2 cellular contexts compared by ENCODE assay signal in genomic region chr4:36439556-36439955, GRCh38.
TF ChIP-seq lines count a peak whose summit lies in the region.

No MANE protein-coding gene starts in this region.

TF ChIP-seq in GM23338, 12 proteins besides CTCF, POLR2A, EP300 and RAD21:
- TF ChIP-seq EZH2 (IDR thresholded peaks at IDR 0.05; ENCODE audit: low read depth, unreplicated experiment), result no peak
- TF ChIP-seq ZNF331 (CRISPR knock-in tag; IDR thresholded peaks at IDR 0.05; ENCODE audit: low read depth), result no peak
- TF ChIP-seq JUNB (IDR thresholded peaks at IDR 0.05; ENCODE audit: unreplicated experiment), result no peak
- no peak for TF ChIP-seq STAT1 (IDR thresholded peaks at IDR 0.05; ENCODE audit: unreplicated experiment)

TF ChIP-seq in H1, 55 proteins besides CTCF, POLR2A, EP300 and RAD21:
- TF ChIP-seq SIX5 (IDR thresholded peaks at IDR 0.05; ENCODE audit: low read depth, low read length) (no peak), KDM4A (IDR thresholded peaks at IDR 0.05; ENCODE audit: low read depth, low read length, severe bottlenecking) (no peak), TAF1 (IDR thresholded peaks at IDR 0.05; ENCODE audit: low read depth, low read length) (no peak), CHD7 (IDR thresholded peaks at IDR 0.05; ENCODE audit: insufficient replicate concordance, low read length) (no peak), SP4 (IDR thresholded peaks at IDR 0.05; ENCODE audit: low read length) (no peak), CEBPB (IDR thresholded peaks at IDR 0.05; ENCODE audit: low read depth, low read length) (no peak), CTBP2 (IDR thresholded peaks at IDR 0.05; ENCODE audit: borderline replicate concordance, insufficient read depth, insufficient read length, low read length) (no peak), CBX8 (IDR thresholded peaks at IDR 0.05; ENCODE audit: borderline replicate concordance, low read depth, low read length) (no peak)
